Comparison of ENCODE assay signal across 28 cellular contexts in genomic region chr18:6633370-6633769, GRCh38.
DNase-seq lines count a peak whose midpoint lies in the region; ATAC-seq, FAIRE-seq and TF ChIP-seq lines count a peak whose summit lies in the region.
"Had no signal": no experiment of that assay in that cellular context is flagged by ENCODE, and none has a peak within 500 bp of the region (broad histone marks: within the 10 kb centered on the region; RNA-seq: fewer than 3 reads in every experiment).

No MANE protein-coding gene starts in this region.

- H3K9me3 Mint-ChIP-seq in astrocyte (ENCODE audit: unreplicated experiment) = no peaks in the 10 kb centered on the region
- H3K9me3 Mint-ChIP-seq in activated naive CD4-positive, alpha-beta T cell treated with anti-CD3 and anti-CD28 coated beads for 36 hours = peaks cover 7% of the 10 kb centered on the region

- no peak for FAIRE-seq in astrocyte (lab: Jason Lieb, UNC)
- FAIRE-seq: A549, pancreas had no signal

- H3K27ac Mint-ChIP-seq in astrocyte (ENCODE audit: unreplicated experiment) = no peak overlapping the region
- no peak overlapping the region for H3K27ac Mint-ChIP-seq in activated naive CD4-positive, alpha-beta T cell treated with anti-CD3 and anti-CD28 coated beads for 36 hours
- H3K27ac Mint-ChIP-seq: natural killer cell; stimulated activated memory B cell treated with anti-CD40 and anti-IgM and Interleukin-4, amounts not matched to agents 10 μg/mL and 1 μg/mL and 100 μg/mL, for 72 hours had no signal

- H3K4me2 ChIP-seq in astrocyte (ENCODE audit: low read length) = no peak overlapping the region
- H3K4me2 ChIP-seq: A549, PC-9 had no signal

- no peaks in the 10 kb centered on the region for H3K27me3 Mint-ChIP-seq in astrocyte (ENCODE audit: low read depth, unreplicated experiment)
- peaks cover 3% of the 10 kb centered on the region for H3K27me3 Mint-ChIP-seq in activated naive CD4-positive, alpha-beta T cell treated with anti-CD3 and anti-CD28 coated beads for 36 hours (ENCODE audit: low read depth)
- H3K27me3 Mint-ChIP-seq: stimulated activated memory B cell treated with anti-CD40 and anti-IgM and Interleukin-4, amounts not matched to agents 10 μg/mL and 1 μg/mL and 100 μg/mL, for 72 hours had no signal

- H3K36me3 Mint-ChIP-seq in astrocyte (ENCODE audit: low read depth, unreplicated experiment) = no peaks in the 10 kb centered on the region
- H3K36me3 Mint-ChIP-seq in activated naive CD4-positive, alpha-beta T cell treated with anti-CD3 and anti-CD28 coated beads for 36 hours (ENCODE audit: low read depth) = peaks cover 2% of the 10 kb centered on the region
- H3K36me3 Mint-ChIP-seq: natural killer cell; stimulated activated memory B cell treated with anti-CD40 and anti-IgM and Interleukin-4, amounts not matched to agents 10 μg/mL and 1 μg/mL and 100 μg/mL, for 72 hours had no signal

- H2AFZ ChIP-seq in astrocyte (ENCODE audit: low read depth, low read length) = peak overlapping the region; percentile 45
- H2AFZ ChIP-seq: PC-9 had no signal

- ATAC-seq in GM19467 (IDR thresholded peaks at IDR 0.05; ENCODE audit: unreplicated experiment) (no peak), GM21447 (IDR thresholded peaks at IDR 0.05; ENCODE audit: unreplicated experiment) (no peak)
- ATAC-seq: A549; heart right ventricle; natural killer cell; pancreas; stimulated activated memory B cell treated with anti-CD40 and anti-IgM and Interleukin-4, amounts not matched to agents 10 μg/mL and 1 μg/mL and 100 μg/mL, for 72 hours had no signal

- H4K20me1 ChIP-seq in astrocyte (ENCODE audit: insufficient read depth, low read length) = no peaks in the 10 kb centered on the region

- CTCF ChIA-PET in activated naive CD4-positive, alpha-beta T cell treated with anti-CD3 and anti-CD28 coated beads for 36 hours (lab: Charles Lee) = no interaction called here

- no peak for TF ChIP-seq CTCF in astrocyte (IDR thresholded peaks at IDR 0.05; ENCODE audit: insufficient read depth, low read depth, low read length)

- peak; percentile 7 for DNase-seq in COLO829 (ENCODE audit: low spot score)
- DNase-seq in NCI-H1930 (lab: John Stamatoyannopoulos, UW) = peak; percentile 8 to 20
- DNase-seq in astrocyte (ENCODE audit: low read depth) = no peak
- DNase-seq in iPS-NIHi7 (ENCODE audit: extremely low spot score) = peak; percentile 68
- DNase-seq in activated naive CD4-positive, alpha-beta T cell treated with anti-CD3 and anti-CD28 coated beads for 36 hours = no peak
- no peak for DNase-seq in cerebellar nuclear complex (lab: John Stamatoyannopoulos, UW)
- DNase-seq: activated CD4-positive, alpha-beta T cell treated with anti-CD3 and anti-CD28 coated beads, Interleukin-2, amount 50 U/mL, for 48 hours; activated CD4-positive, CD25-positive, alpha-beta regulatory T cell; activated effector memory CD4-positive, alpha-beta T cell treated with Interleukin-2 at 50 U/mL for 16 hours; BE2C; erythroblast; foreskin fibroblast; heart right ventricle; islet precursor cell; Kasumi-1; natural killer cell; NCI-H187 treated with DMSO at 0.1 percent for 48 hours; NCI-H226; pancreas; PC-9; SIG-M5; spleen; stimulated activated CD4-positive, alpha-beta T cell treated with anti-CD3 and anti-CD28 coated beads, Interleukin-4, amount 100 ng/mL, for 1 hour had no signal

- H3K27ac ChIP-seq in astrocyte (ENCODE audit: low read depth, low read length) = no peak overlapping the region
- H3K27ac ChIP-seq: A549, heart right ventricle, pancreas, PC-9, right atrium auricular region, spleen had no signal

- peaks cover 16% of the 10 kb centered on the region for H3K4me1 ChIP-seq in astrocyte (ENCODE audit: insufficient read depth, low read length)
- H3K4me1 ChIP-seq: A549, BE2C, pancreas, right atrium auricular region, spleen had no signal

- no peak overlapping the region for H3K4me3 Mint-ChIP-seq in astrocyte (ENCODE audit: unreplicated experiment)
- H3K4me3 Mint-ChIP-seq in activated naive CD4-positive, alpha-beta T cell treated with anti-CD3 and anti-CD28 coated beads for 36 hours = no peak overlapping the region
- H3K4me3 Mint-ChIP-seq: natural killer cell; stimulated activated memory B cell treated with anti-CD40 and anti-IgM and Interleukin-4, amounts not matched to agents 10 μg/mL and 1 μg/mL and 100 μg/mL, for 72 hours had no signal

- no peaks in the 10 kb centered on the region for H3K9me3 ChIP-seq in astrocyte (ENCODE audit: insufficient read depth, low read depth, low read length)
- H3K9me3 ChIP-seq: A549, BE2C, pancreas, right atrium auricular region had no signal

- H3K36me3 ChIP-seq in astrocyte (ENCODE audit: insufficient read depth, low read length) = no peaks in the 10 kb centered on the region
- H3K36me3 ChIP-seq: BE2C, heart right ventricle, pancreas, right atrium auricular region, spleen had no signal

- H3K27me3 ChIP-seq in astrocyte (ENCODE audit: insufficient read depth, low read length) = no peaks in the 10 kb centered on the region
- H3K27me3 ChIP-seq: BE2C, heart right ventricle, pancreas, right atrium auricular region, spleen had no signal

- H3K4me1 Mint-ChIP-seq in astrocyte (ENCODE audit: low read depth, unreplicated experiment) = peaks cover 22% of the 10 kb centered on the region
- no peaks in the 10 kb centered on the region for H3K4me1 Mint-ChIP-seq in activated naive CD4-positive, alpha-beta T cell treated with anti-CD3 and anti-CD28 coated beads for 36 hours (ENCODE audit: low read depth)
- H3K4me1 Mint-ChIP-seq: natural killer cell; stimulated activated memory B cell treated with anti-CD40 and anti-IgM and Interleukin-4, amounts not matched to agents 10 μg/mL and 1 μg/mL and 100 μg/mL, for 72 hours had no signal

- intact Hi-C loops in activated naive CD4-positive, alpha-beta T cell treated with anti-CD3 and anti-CD28 coated beads for 36 hours (cut with micrococcal nuclease) = no loop called here

- no peaks in the 10 kb centered on the region for H3K79me2 ChIP-seq in astrocyte (ENCODE audit: insufficient read depth, low read length)

- no peak overlapping the region for H3K9ac ChIP-seq in astrocyte (ENCODE audit: low read length)

- no peak overlapping the region for H3K4me3 ChIP-seq in astrocyte (ENCODE audit: insufficient read depth, low read depth, low read length)
- H3K4me3 ChIP-seq: A549, heart right ventricle, pancreas, PC-9, right atrium auricular region, spleen had no signal

Comparison
In these comparisons a context has a peak if more than half of its experiments do, and no peak if none do; other contexts are left out.
1. DNase-seq: peak in COLO829 (single experiment), NCI-H1930 (2 of 2) and iPS-NIHi7 (single experiment); none in astrocyte (single experiment), activated naive CD4-positive, alpha-beta T cell treated with anti-CD3 and anti-CD28 coated beads for 36 hours (single experiment) and cerebellar nuclear complex (0 of 2).